33 cellular contexts compared by ENCODE assay signal in the genomic region with DNA sequence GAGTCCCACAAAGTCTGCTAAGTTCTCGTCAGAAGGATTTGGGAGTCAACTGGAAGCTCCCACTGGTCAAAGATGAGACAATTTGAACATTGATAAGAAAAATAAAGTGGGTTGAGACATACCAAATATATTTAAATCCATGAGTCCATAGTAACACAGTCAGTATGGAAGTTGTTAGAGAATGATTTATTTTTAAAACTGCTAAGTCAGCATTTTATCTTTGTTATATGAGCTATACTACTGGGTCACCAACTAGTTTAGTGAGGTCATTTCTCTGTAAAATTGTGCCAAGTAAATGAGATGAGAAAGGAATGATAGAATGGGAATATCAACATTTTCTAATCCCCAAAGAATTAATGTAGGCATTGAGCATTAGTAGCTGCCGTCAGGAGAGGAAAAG.
"Had no signal": no experiment of that assay in that cellular context is flagged by ENCODE, and none has a peak within 500 bp of the region (broad histone marks: within the 10 kb centered on the region; RNA-seq: fewer than 3 reads in every experiment).

No MANE protein-coding gene starts in this region.

- H3K27ac ChIP-seq: ascending aorta, cardiac muscle cell, colonic mucosa, gastroesophageal sphincter, sigmoid colon, thoracic aorta had no signal

- ATAC-seq: effector memory CD8-positive, alpha-beta T cell; gastroesophageal sphincter; left colon; naive thymus-derived CD4-positive, alpha-beta T cell; stimulated activated effector memory CD8-positive, alpha-beta T cell treated with anti-CD3 and anti-CD28 coated beads, Interleukin-12 subunit alpha, Interleukin-12 subunit beta, amount 100 ng/mL, for 72 hours had no signal

- H3K4me1 Mint-ChIP-seq: stimulated activated effector memory CD8-positive, alpha-beta T cell treated with anti-CD3 and anti-CD28 coated beads, Interleukin-12 subunit alpha, Interleukin-12 subunit beta, amount 100 ng/mL, for 72 hours had no signal

- H3K4me3 ChIP-seq: ascending aorta, cardiac muscle cell, colonic mucosa, gastroesophageal sphincter, sigmoid colon, thoracic aorta had no signal

- H3K4me3 Mint-ChIP-seq: activated CD4-positive, alpha-beta memory T cell treated with anti-CD3 and anti-CD28 coated beads for 36 hours; activated CD4-positive, alpha-beta T cell treated with anti-CD3 and anti-CD28 coated beads, Interleukin-2, amount 10 ng/mL, durations not matched to agents 24 days and 14 days; activated naive CD8-positive, alpha-beta T cell treated with anti-CD3 and anti-CD28 coated beads, Interleukin-2, amount 10 ng/mL, durations not matched to agents 7 days and 5 days; brain; effector memory CD8-positive, alpha-beta T cell; immature natural killer cell; naive thymus-derived CD4-positive, alpha-beta T cell; stimulated activated effector memory CD8-positive, alpha-beta T cell treated with anti-CD3 and anti-CD28 coated beads, Interleukin-12 subunit alpha, Interleukin-12 subunit beta, amount 100 ng/mL, for 72 hours; stimulated activated naive CD8-positive, alpha-beta T cell treated with anti-CD3 and anti-CD28 coated beads, Interleukin-15, Interleukin-2, amounts not matched to agents 100 ng/mL and 50 ng/mL, for 24 hours had no signal

- H3K36me3 ChIP-seq: colonic mucosa, thoracic aorta had no signal

- H3K27me3 Mint-ChIP-seq: activated CD4-positive, alpha-beta memory T cell treated with anti-CD3 and anti-CD28 coated beads for 36 hours; activated CD4-positive, alpha-beta T cell treated with anti-CD3 and anti-CD28 coated beads, Interleukin-2, amount 10 ng/mL, durations not matched to agents 24 days and 14 days; activated naive CD8-positive, alpha-beta T cell treated with anti-CD3 and anti-CD28 coated beads, Interleukin-2, amount 10 ng/mL, durations not matched to agents 7 days and 5 days; brain; effector memory CD8-positive, alpha-beta T cell; naive thymus-derived CD4-positive, alpha-beta T cell; stimulated activated naive CD8-positive, alpha-beta T cell treated with anti-CD3 and anti-CD28 coated beads, Interleukin-15, Interleukin-2, amounts not matched to agents 100 ng/mL and 50 ng/mL, for 24 hours had no signal

- H3K4me1 ChIP-seq: ascending aorta, colonic mucosa, gastroesophageal sphincter, sigmoid colon had no signal

- H3K9me3 Mint-ChIP-seq: activated CD4-positive, alpha-beta memory T cell treated with anti-CD3 and anti-CD28 coated beads for 36 hours; activated CD4-positive, alpha-beta T cell treated with anti-CD3 and anti-CD28 coated beads, Interleukin-2, amount 10 ng/mL, durations not matched to agents 24 days and 14 days; activated naive CD8-positive, alpha-beta T cell treated with anti-CD3 and anti-CD28 coated beads, Interleukin-2, amount 10 ng/mL, durations not matched to agents 7 days and 5 days; brain; effector memory CD8-positive, alpha-beta T cell; immature natural killer cell; naive thymus-derived CD4-positive, alpha-beta T cell; stimulated activated effector memory CD8-positive, alpha-beta T cell treated with anti-CD3 and anti-CD28 coated beads, Interleukin-12 subunit alpha, Interleukin-12 subunit beta, amount 100 ng/mL, for 72 hours; stimulated activated naive CD8-positive, alpha-beta T cell treated with anti-CD3 and anti-CD28 coated beads, Interleukin-15, Interleukin-2, amounts not matched to agents 100 ng/mL and 50 ng/mL, for 24 hours had no signal

- DNase-seq: activated CD4-positive, alpha-beta memory T cell treated with anti-CD3 and anti-CD28 coated beads for 36 hours; activated CD4-positive, alpha-beta T cell treated with anti-CD3 and anti-CD28 coated beads, Interleukin-2, amount 10 ng/mL, durations not matched to agents 24 days and 14 days; activated CD4-positive, CD25-positive, alpha-beta regulatory T cell treated with anti-CD3 and anti-CD28 coated beads, Interleukin-2, amount 50 U/mL, for 72 hours; activated CD8-positive, alpha-beta memory T cell treated with anti-CD3 and anti-CD28 coated beads, Interleukin-2, amount 50 U/mL, for 4 hours; activated effector memory CD4-positive, alpha-beta T cell treated with Interleukin-2 at 50 U/mL for 16 hours; activated naive CD4-positive, alpha-beta T cell treated with Interleukin-2 at 50 U/mL for 16 hours; activated naive CD8-positive, alpha-beta T cell treated with anti-CD3 and anti-CD28 coated beads, Interleukin-2, amount 10 ng/mL, durations not matched to agents 7 days and 5 days; activated T-cell treated with anti-CD3 and anti-CD28 coated beads, Interleukin-2, amount 50 U/mL, for 48 hours; cerebellar nuclear complex; colonic mucosa; effector memory CD8-positive, alpha-beta T cell; erythroblast; head of caudate nucleus; hippocampal formation; immature natural killer cell; kidney; left colon; mammary epithelial cell; midbrain; naive thymus-derived CD4-positive, alpha-beta T cell; posterior cingulate gyrus; retina; sigmoid colon; small intestine; stimulated activated CD4-positive, alpha-beta T cell treated with anti-CD3 and anti-CD28 coated beads, Interleukin-4, amount 100 ng/mL, for 24 hours; T-helper 2 cell had no signal

- H3K27ac Mint-ChIP-seq: activated CD4-positive, alpha-beta memory T cell treated with anti-CD3 and anti-CD28 coated beads for 36 hours; activated CD4-positive, alpha-beta T cell treated with anti-CD3 and anti-CD28 coated beads, Interleukin-2, amount 10 ng/mL, durations not matched to agents 24 days and 14 days; activated naive CD8-positive, alpha-beta T cell treated with anti-CD3 and anti-CD28 coated beads, Interleukin-2, amount 10 ng/mL, durations not matched to agents 7 days and 5 days; brain; stimulated activated effector memory CD8-positive, alpha-beta T cell treated with anti-CD3 and anti-CD28 coated beads, Interleukin-12 subunit alpha, Interleukin-12 subunit beta, amount 100 ng/mL, for 72 hours; stimulated activated naive CD8-positive, alpha-beta T cell treated with anti-CD3 and anti-CD28 coated beads, Interleukin-15, Interleukin-2, amounts not matched to agents 100 ng/mL and 50 ng/mL, for 24 hours had no signal

- H3K27me3 ChIP-seq: ascending aorta, cardiac muscle cell, colonic mucosa, gastroesophageal sphincter, sigmoid colon had no signal
